Comparison of ENCODE assay signal across 21 cellular contexts in genomic region chr3:32556332-32556731, GRCh38.
"Had no signal": no experiment of that assay in that cellular context is flagged by ENCODE, and none has a peak within 500 bp of the region (broad histone marks: within the 10 kb centered on the region; RNA-seq: fewer than 3 reads in every experiment).

No MANE protein-coding gene starts in this region.

- H3K27me3 Mint-ChIP-seq: activated CD4-positive, alpha-beta T cell treated with anti-CD3 and anti-CD28 coated beads, Interleukin-2, amount 10 ng/mL, durations not matched to agents 7 days and 5 days; activated CD8-positive, alpha-beta memory T cell treated with anti-CD3 and anti-CD28 coated beads, Interleukin-2, amount 10 ng/mL, durations not matched to agents 7 days and 5 days; activated CD8-positive, alpha-beta T cell treated with anti-CD3 and anti-CD28 coated beads for 36 hours; activated naive CD4-positive, alpha-beta T cell treated with anti-CD3 and anti-CD28 coated beads, Interleukin-2, amount 50 U/mL, for 24 hours; naive thymus-derived CD8-positive, alpha-beta T cell; stimulated activated naive B cell treated with anti-CD40 and anti-IgM and Interleukin-4, amounts not matched to agents 10 μg/mL and 1 μg/mL and 100 μg/mL, for 72 hours; T-helper 17 cell had no signal

- DNase-seq: activated CD4-positive, alpha-beta T cell treated with anti-CD3 and anti-CD28 coated beads, Interleukin-2, amount 10 ng/mL, durations not matched to agents 7 days and 5 days; activated CD8-positive, alpha-beta memory T cell treated with anti-CD3 and anti-CD28 coated beads, Interleukin-2, amount 10 ng/mL, durations not matched to agents 7 days and 5 days; activated CD8-positive, alpha-beta T cell treated with anti-CD3 and anti-CD28 coated beads for 36 hours; activated gamma-delta T cell treated with Interleukin-2 at 50 U/mL for 16 hours; anterior cingulate cortex; body of pancreas; cortex of kidney; erythroblast; foreskin melanocyte; hippocampal formation; kidney glomerular epithelial cell; left lung; naive thymus-derived CD8-positive, alpha-beta T cell; sigmoid colon; stimulated activated CD4-positive, alpha-beta T cell treated with anti-CD3 and anti-CD28 coated beads, Interleukin-15, amount 100 ng/mL, for 24 hours; stimulated activated naive B cell treated with anti-CD40 and anti-IgM and Interleukin-4, amounts not matched to agents 10 μg/mL and 1 μg/mL and 100 μg/mL, for 72 hours; T-helper 17 cell; upper lobe of left lung had no signal

- H3K36me3 Mint-ChIP-seq: mesothelial cell of epicardium had no signal

- H3K4me1 Mint-ChIP-seq: mesothelial cell of epicardium had no signal

- H3K4me3 Mint-ChIP-seq: activated CD4-positive, alpha-beta T cell treated with anti-CD3 and anti-CD28 coated beads, Interleukin-2, amount 10 ng/mL, durations not matched to agents 7 days and 5 days; activated CD8-positive, alpha-beta memory T cell treated with anti-CD3 and anti-CD28 coated beads, Interleukin-2, amount 10 ng/mL, durations not matched to agents 7 days and 5 days; activated CD8-positive, alpha-beta T cell treated with anti-CD3 and anti-CD28 coated beads for 36 hours; activated naive CD4-positive, alpha-beta T cell treated with anti-CD3 and anti-CD28 coated beads, Interleukin-2, amount 50 U/mL, for 24 hours; activated T-helper 1 cell treated with anti-CD3 and anti-CD28 coated beads, Interleukin-12 subunit alpha, Interleukin-12 subunit beta, Interleukin-2, Interleukin-4 antibody, amounts not matched to agents 30 ng/mL and 10 ng/mL and 1 ng/mL, durations not matched to agents 14 hours and 24 hours and 36 hours; mesothelial cell of epicardium; naive thymus-derived CD8-positive, alpha-beta T cell; stimulated activated naive B cell treated with anti-CD40 and anti-IgM and Interleukin-4, amounts not matched to agents 10 μg/mL and 1 μg/mL and 100 μg/mL, for 72 hours; T-helper 17 cell had no signal

- H3K9me3 Mint-ChIP-seq: activated CD4-positive, alpha-beta T cell treated with anti-CD3 and anti-CD28 coated beads, Interleukin-2, amount 10 ng/mL, durations not matched to agents 7 days and 5 days; activated CD8-positive, alpha-beta T cell treated with anti-CD3 and anti-CD28 coated beads for 36 hours; activated naive CD4-positive, alpha-beta T cell treated with anti-CD3 and anti-CD28 coated beads, Interleukin-2, amount 50 U/mL, for 24 hours; activated T-helper 1 cell treated with anti-CD3 and anti-CD28 coated beads, Interleukin-12 subunit alpha, Interleukin-12 subunit beta, Interleukin-2, Interleukin-4 antibody, amounts not matched to agents 30 ng/mL and 10 ng/mL and 1 ng/mL, durations not matched to agents 14 hours and 24 hours and 36 hours; mesothelial cell of epicardium; naive thymus-derived CD8-positive, alpha-beta T cell; stimulated activated naive B cell treated with anti-CD40 and anti-IgM and Interleukin-4, amounts not matched to agents 10 μg/mL and 1 μg/mL and 100 μg/mL, for 72 hours had no signal

- ATAC-seq: activated CD8-positive, alpha-beta memory T cell treated with anti-CD3 and anti-CD28 coated beads, Interleukin-2, amount 10 ng/mL, durations not matched to agents 7 days and 5 days; activated CD8-positive, alpha-beta T cell treated with anti-CD3 and anti-CD28 coated beads for 36 hours; body of pancreas; left lung; naive thymus-derived CD8-positive, alpha-beta T cell; stimulated activated naive B cell treated with anti-CD40 and anti-IgM and Interleukin-4, amounts not matched to agents 10 μg/mL and 1 μg/mL and 100 μg/mL, for 72 hours; T-helper 17 cell had no signal

- H3K27ac Mint-ChIP-seq: activated CD4-positive, alpha-beta T cell treated with anti-CD3 and anti-CD28 coated beads, Interleukin-2, amount 10 ng/mL, durations not matched to agents 7 days and 5 days; activated CD8-positive, alpha-beta memory T cell treated with anti-CD3 and anti-CD28 coated beads, Interleukin-2, amount 10 ng/mL, durations not matched to agents 7 days and 5 days; activated CD8-positive, alpha-beta T cell treated with anti-CD3 and anti-CD28 coated beads for 36 hours; activated naive CD4-positive, alpha-beta T cell treated with anti-CD3 and anti-CD28 coated beads, Interleukin-2, amount 50 U/mL, for 24 hours; activated T-helper 1 cell treated with anti-CD3 and anti-CD28 coated beads, Interleukin-12 subunit alpha, Interleukin-12 subunit beta, Interleukin-2, Interleukin-4 antibody, amounts not matched to agents 30 ng/mL and 10 ng/mL and 1 ng/mL, durations not matched to agents 14 hours and 24 hours and 36 hours; mesothelial cell of epicardium; stimulated activated naive B cell treated with anti-CD40 and anti-IgM and Interleukin-4, amounts not matched to agents 10 μg/mL and 1 μg/mL and 100 μg/mL, for 72 hours; T-helper 17 cell had no signal
